Comparison of ENCODE assay signal across 11 cellular contexts in genomic region chr18:22838639-22839487, GRCh38.
DNase-seq lines count a peak whose midpoint lies in the region; ATAC-seq, FAIRE-seq and TF ChIP-seq lines count a peak whose summit lies in the region.
"Had no signal": no experiment of that assay in that cellular context is flagged by ENCODE, and none has a peak within 500 bp of the region (broad histone marks: within the 10 kb centered on the region; RNA-seq: fewer than 3 reads in every experiment).

No MANE protein-coding gene starts in this region.

- H3K27me3 ChIP-seq in GM23338 (ENCODE audit: insufficient read depth), result no peaks in the 10 kb centered on the region
- H3K27me3 ChIP-seq in small intestine (ENCODE audit: control insufficient read depth in 2 of 2, insufficient read depth in 2 of 2, low read length in 2 of 2), result no peaks in the 10 kb centered on the region
- no peaks in the 10 kb centered on the region for H3K27me3 ChIP-seq in gastroesophageal sphincter

- 0 out of 2 replicates have a peak overlapping the region, but pooled peaks have one; percentile 8 for H2AFZ ChIP-seq in GM23338

- DNase-seq in activated T-cell treated with anti-CD3 and anti-CD28 coated beads, Interleukin-2, amount 50 U/mL, for 72 hours, result peak; percentile 10 to 18
- no peak for DNase-seq in activated T-cell treated with anti-CD3 and anti-CD28 coated beads, Interleukin-2, amount 50 U/mL, for 24 hours
- DNase-seq in GM23338 (ENCODE audit: low spot score) (no peak), NCI-H82 (lab: John Stamatoyannopoulos, UW) (peak; percentile 50), small intestine (peak; percentile 16), NCI-H446 treated with DMSO at 0.1 percent for 48 hours (lab: John Stamatoyannopoulos, UW) (no peak), iPS-NIHi11 (ENCODE audit: low spot score) (no peak)
- DNase-seq: amniotic stem cell, erythroblast, left ventricle myocardium superior had no signal

- no peaks in the 10 kb centered on the region for H4K20me1 ChIP-seq in GM23338 (replicated peaks; ENCODE audit: insufficient read depth)

- no peak for TF ChIP-seq POLR2A in gastroesophageal sphincter (IDR thresholded peaks at IDR 0.05)

- H3K4me3 Mint-ChIP-seq in activated T-cell treated with anti-CD3 and anti-CD28 coated beads, Interleukin-2, amount 50 U/mL, for 72 hours, result no peak overlapping the region
- H3K4me3 Mint-ChIP-seq in activated T-cell treated with anti-CD3 and anti-CD28 coated beads, Interleukin-2, amount 50 U/mL, for 24 hours, result no peak overlapping the region
- H3K4me3 Mint-ChIP-seq in GM23338, result no peak overlapping the region

- H3K4me1 Mint-ChIP-seq in activated T-cell treated with anti-CD3 and anti-CD28 coated beads, Interleukin-2, amount 50 U/mL, for 72 hours (ENCODE audit: low read depth), result no peaks in the 10 kb centered on the region
- H3K4me1 Mint-ChIP-seq in activated T-cell treated with anti-CD3 and anti-CD28 coated beads, Interleukin-2, amount 50 U/mL, for 24 hours (ENCODE audit: low read depth), result no peaks in the 10 kb centered on the region
- H3K4me1 Mint-ChIP-seq in GM23338, result no peaks in the 10 kb centered on the region; the same call in 2 of the 3 replicates

- no peaks in the 10 kb centered on the region for H3K79me2 ChIP-seq in GM23338 (replicated peaks; ENCODE audit: insufficient read depth)

- H3K4me1 ChIP-seq in GM23338 (ENCODE audit: insufficient read depth), result 0 out of 2 replicates have a peak, but pooled peaks cover 7% of the 10 kb centered on the region
- peaks cover 4 to 6% of the 10 kb centered on the region in 2 donors for H3K4me1 ChIP-seq in small intestine (ENCODE audit: control insufficient read depth in 2 of 2, insufficient read depth in 1 of 2, low read depth in 1 of 2, low read length in 1 of 2)
- H3K4me1 ChIP-seq in gastroesophageal sphincter, result no peaks in the 10 kb centered on the region

- no peak for TF ChIP-seq CTCF in GM23338 (conservative IDR thresholded peaks at IDR 0.05; ENCODE audit: low read depth in 2 of 2)
- no peak for TF ChIP-seq CTCF in gastroesophageal sphincter (IDR thresholded peaks at IDR 0.05)

- H3K4me2 ChIP-seq in GM23338, result no peak overlapping the region

- no peaks in the 10 kb centered on the region for H3K9me3 Mint-ChIP-seq in activated T-cell treated with anti-CD3 and anti-CD28 coated beads, Interleukin-2, amount 50 U/mL, for 72 hours
- no peaks in the 10 kb centered on the region for H3K9me3 Mint-ChIP-seq in activated T-cell treated with anti-CD3 and anti-CD28 coated beads, Interleukin-2, amount 50 U/mL, for 24 hours
- no peaks in the 10 kb centered on the region for H3K9me3 Mint-ChIP-seq in GM23338

- no peak overlapping the region for H3K27ac Mint-ChIP-seq in activated T-cell treated with anti-CD3 and anti-CD28 coated beads, Interleukin-2, amount 50 U/mL, for 72 hours
- no peak overlapping the region for H3K27ac Mint-ChIP-seq in activated T-cell treated with anti-CD3 and anti-CD28 coated beads, Interleukin-2, amount 50 U/mL, for 24 hours
- no peak overlapping the region for H3K27ac Mint-ChIP-seq in GM23338

- TF ChIP-seq EP300 in gastroesophageal sphincter (IDR thresholded peaks at IDR 0.05), result no peak

- no peaks in the 10 kb centered on the region for H3K27me3 Mint-ChIP-seq in activated T-cell treated with anti-CD3 and anti-CD28 coated beads, Interleukin-2, amount 50 U/mL, for 72 hours (ENCODE audit: low read depth)
- H3K27me3 Mint-ChIP-seq in activated T-cell treated with anti-CD3 and anti-CD28 coated beads, Interleukin-2, amount 50 U/mL, for 24 hours, result peaks cover 12% of the 10 kb centered on the region
- H3K27me3 Mint-ChIP-seq in GM23338 (ENCODE audit: insufficient read depth, low read depth, poor library complexity), result no peaks in the 10 kb centered on the region

- no peak for FAIRE-seq in small intestine (lab: Jason Lieb, UNC)

- H3F3A ChIP-seq in GM23338 (replicated peaks; ENCODE audit: low read depth), result no peaks in the 10 kb centered on the region

- WGBS in small intestine, 3 donors, result 9 to 25% (median 19%) methylated on average over 7 of the region's 7 CpGs
- WGBS in gastroesophageal sphincter (ENCODE audit: low coverage in 1 of 2), 2 donors, result 52 to 61% methylated on average over 5 to 7 of the region's 7 CpGs

- no peaks in the 10 kb centered on the region for H3K9me2 ChIP-seq in GM23338 (ENCODE audit: insufficient read depth)

- no peaks in the 10 kb centered on the region for H3K36me3 Mint-ChIP-seq in activated T-cell treated with anti-CD3 and anti-CD28 coated beads, Interleukin-2, amount 50 U/mL, for 72 hours (ENCODE audit: insufficient read depth in 2 of 2)
- no peaks in the 10 kb centered on the region for H3K36me3 Mint-ChIP-seq in activated T-cell treated with anti-CD3 and anti-CD28 coated beads, Interleukin-2, amount 50 U/mL, for 24 hours (ENCODE audit: low read depth)
- no peaks in the 10 kb centered on the region for H3K36me3 Mint-ChIP-seq in GM23338 (ENCODE audit: low read depth)

- H3K4me3 ChIP-seq in GM23338, result no peak overlapping the region
- H3K4me3 ChIP-seq in small intestine (ENCODE audit: low read depth in 1 of 2, low read length in 2 of 2), result peak overlapping the region in 1 of 2 donors; percentile 7
- no peak overlapping the region for H3K4me3 ChIP-seq in gastroesophageal sphincter

- no peaks in the 10 kb centered on the region for H3K9me3 ChIP-seq in small intestine (ENCODE audit: control insufficient read depth, low read depth)
- no peaks in the 10 kb centered on the region for H3K9me3 ChIP-seq in gastroesophageal sphincter

- peak; percentile 90 to 94 for ATAC-seq in activated T-cell treated with anti-CD3 and anti-CD28 coated beads, Interleukin-2, amount 50 U/mL, for 72 hours (replicated peaks in 1 of 2)
- ATAC-seq in GM23338 (peak; percentile 46), gastroesophageal sphincter (no peak)
- ATAC-seq: left ventricle myocardium superior had no signal

- H3K27ac ChIP-seq in GM23338 (ENCODE audit: low read depth), result no peak overlapping the region
- peak overlapping the region in 1 of 2 donors; percentile 58 for H3K27ac ChIP-seq in small intestine (ENCODE audit: low read depth in 1 of 2, low read length in 1 of 2)
- no peak overlapping the region for H3K27ac ChIP-seq in gastroesophageal sphincter

- no peaks in the 10 kb centered on the region for H3K36me3 ChIP-seq in GM23338 (ENCODE audit: insufficient read depth)
- H3K36me3 ChIP-seq in small intestine (ENCODE audit: control insufficient read depth in 2 of 2, insufficient read depth in 2 of 2, low read length in 2 of 2), result no peaks in the 10 kb centered on the region
- H3K36me3 ChIP-seq in gastroesophageal sphincter, result no peaks in the 10 kb centered on the region

TF ChIP-seq in GM23338, 12 proteins besides CTCF, POLR2A, EP300 and RAD21 (continues in another document):
- TF ChIP-seq POLR2AphosphoS5 (IDR thresholded peaks at IDR 0.05; ENCODE audit: low read depth), result no peak
- no peak for TF ChIP-seq ZNF331 (CRISPR knock-in tag; IDR thresholded peaks at IDR 0.05; ENCODE audit: low read depth)
- no peak for TF ChIP-seq JUNB (IDR thresholded peaks at IDR 0.05; ENCODE audit: unreplicated experiment)
- no peak for TF ChIP-seq NANOG (IDR thresholded peaks at IDR 0.05; ENCODE audit: borderline replicate concordance)

Comparison
In these comparisons a context has a peak if more than half of its experiments do, and no peak if none do; other contexts are left out.
1. DNase-seq: peak in activated T-cell treated with anti-CD3 and anti-CD28 coated beads, Interleukin-2, amount 50 U/mL, for 72 hours (2 of 2), NCI-H82 (single experiment) and small intestine (single experiment); none in activated T-cell treated with anti-CD3 and anti-CD28 coated beads, Interleukin-2, amount 50 U/mL, for 24 hours (single experiment), GM23338 (single experiment), NCI-H446 treated with DMSO at 0.1 percent for 48 hours (single experiment) and iPS-NIHi11 (single experiment).